In the genomic region with DNA sequence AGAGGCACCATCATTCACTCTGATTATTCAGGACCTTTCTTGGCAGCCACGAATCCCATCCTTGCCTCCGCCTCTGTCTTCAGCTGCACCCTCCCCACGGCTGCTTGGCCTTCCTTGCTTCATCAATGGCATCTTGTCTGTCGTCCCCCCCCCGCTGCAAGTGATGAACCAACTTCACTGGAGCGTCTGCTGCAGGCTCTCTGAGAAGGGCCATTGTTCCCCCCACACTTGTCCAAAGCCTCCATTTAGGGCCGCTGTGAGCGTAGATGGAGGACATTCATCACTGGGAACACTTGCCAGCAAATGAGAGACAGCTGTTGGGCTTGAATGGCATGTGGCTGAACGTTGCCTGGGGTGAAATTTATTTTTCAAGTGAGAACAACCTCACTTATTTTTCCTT, we compare ENCODE assay signal across 16 cellular contexts. TPM values are rescaled to one million over a fixed set of nuclear protein-coding genes. Genes with fewer than 3 reads are reported as not detected.
DNase-seq lines count a peak whose midpoint lies in the region; ATAC-seq and TF ChIP-seq lines count a peak whose summit lies in the region.
"Had no signal": no experiment of that assay in that cellular context is flagged by ENCODE, and none has a peak within 500 bp of the region (broad histone marks: within the 10 kb centered on the region; RNA-seq: fewer than 3 reads in every experiment).

No MANE protein-coding gene starts in this region.

- ATAC-seq in sciatic nerve = peak; percentile 32
- ATAC-seq in GM19452 (IDR thresholded peaks at IDR 0.05; ENCODE audit: unreplicated experiment) = no peak
- ATAC-seq in HG02852 (IDR thresholded peaks at IDR 0.05; ENCODE audit: unreplicated experiment) = no peak
- ATAC-seq: A549, GM23338, K562 had no signal

- no peaks in the 10 kb centered on the region for H3K9me3 ChIP-seq in vagina
- H3K9me3 ChIP-seq: A549 had no signal

- DNase-seq in COLO829 (ENCODE audit: low spot score) (peak; percentile 86), foreskin melanocyte (peak; percentile 80), sciatic nerve (ENCODE audit: low spot score) (no peak), NCI-H82 (lab: John Stamatoyannopoulos, UW) (no peak), vagina (ENCODE audit: extremely low spot score in 2 of 2) (no peak)
- DNase-seq: Calu3, DMS79, NCI-H146, NCI-H2107, NCI-H69 had no signal

- H3K27ac ChIP-seq in vagina = no peak overlapping the region
- H3K27ac ChIP-seq: A549 had no signal

- H3K4me3 Mint-ChIP-seq in nephron = no peak overlapping the region
- H3K4me3 Mint-ChIP-seq: GM23338 had no signal

- H3K36me3 ChIP-seq in vagina = no peaks in the 10 kb centered on the region

- no peaks in the 10 kb centered on the region for H3K9me3 Mint-ChIP-seq in nephron
- H3K9me3 Mint-ChIP-seq: GM23338 had no signal

- H3K27me3 Mint-ChIP-seq in nephron (ENCODE audit: low read depth) = peaks cover 4% of the 10 kb centered on the region

- no peak overlapping the region for H3K4me3 ChIP-seq in vagina
- H3K4me3 ChIP-seq: A549, GM23338, K562 had no signal

- no peak for TF ChIP-seq POLR2A in vagina (IDR thresholded peaks at IDR 0.05)

- H3K4me1 Mint-ChIP-seq in nephron = peaks cover 61% of the 10 kb centered on the region

- H3K27me3 ChIP-seq in vagina = no peaks in the 10 kb centered on the region

- peaks cover 26% of the 10 kb centered on the region for H3K4me1 ChIP-seq in vagina

- H3K27ac Mint-ChIP-seq in nephron = peak overlapping the region in 2 of 3 experiments; percentile 34 to 91
- H3K27ac Mint-ChIP-seq: GM23338 had no signal

- TF ChIP-seq CTCF in nephron (IDR thresholded peaks at IDR 0.05; ENCODE audit: unreplicated experiment in 3 of 3) = no peak
- no peak for TF ChIP-seq CTCF in vagina (IDR thresholded peaks at IDR 0.05)

- intact Hi-C loops in sciatic nerve (cut with DNase I) = no loop called here
- intact Hi-C loops in vagina (cut with DNase I) = no loop called here

- H3K36me3 Mint-ChIP-seq in nephron (ENCODE audit: low read depth) = peaks cover 4% of the 10 kb centered on the region

RNA-seq across cellular contexts. Expression of a gene that starts 20.1 kb away (rescaled TPM):
- 144 TPM for total RNA-seq in sciatic nerve
- total RNA-seq in vagina = 29.5 TPM

Comparison
In these comparisons a context has a peak if more than half of its experiments do, and no peak if none do; other contexts are left out.
1. DNase-seq: peak in COLO829 (single experiment) and foreskin melanocyte (single experiment); none in sciatic nerve (single experiment), NCI-H82 (single experiment) and vagina (0 of 2).